ENCODE assay signal across 1 cellular context in genomic region chr14:103539056-103539825, GRCh38.
TF ChIP-seq lines count a peak whose summit lies in the region.

No MANE protein-coding gene starts in this region.

TF ChIP-seq in HCT116, 20 proteins besides CTCF, POLR2A, EP300 and RAD21 (continued from another document):
- TF ChIP-seq REST (IDR thresholded peaks at IDR 0.05; ENCODE audit: low read depth) = no peak
- TF ChIP-seq CEBPB (IDR thresholded peaks at IDR 0.05; ENCODE audit: low read depth) = no peak
- no peak for TF ChIP-seq ZNF274 (IDR thresholded peaks at IDR 0.05; ENCODE audit: low read depth, low read length)
- TF ChIP-seq YY1 (IDR thresholded peaks at IDR 0.05; ENCODE audit: extremely low read depth, insufficient replicate concordance, low read depth, low read length) = no peak
- no peak for TF ChIP-seq ZFX (IDR thresholded peaks at IDR 0.05)
